Comparison of ENCODE assay signal across 1 cellular context in genomic region chr17:43402567-43402966, GRCh38.
A peak's percentile ranks its signal among the peaks of the same experiment; 100 is the strongest.
TF ChIP-seq lines count a peak whose summit lies in the region.

No MANE protein-coding gene starts in this region.

TF ChIP-seq in HepG2, 621 proteins besides CTCF, POLR2A, EP300 and RAD21 (continued from another document and continues in another):
- TF ChIP-seq MNT (IDR thresholded peaks at IDR 0.05) (no peak), ZNF274 (CRISPR knock-in tag; IDR thresholded peaks at IDR 0.05) (no peak), ZKSCAN1 (IDR thresholded peaks at IDR 0.05; ENCODE audit: low read length) (no peak), ZNF484 (CRISPR knock-in tag; IDR thresholded peaks at IDR 0.05; ENCODE audit: borderline replicate concordance, low read depth) (no peak), DNMT1 (CRISPR knock-in tag; IDR thresholded peaks at IDR 0.05) (no peak), ZNF142 (CRISPR knock-in tag; IDR thresholded peaks at IDR 0.05) (no peak), CHD2 (IDR thresholded peaks at IDR 0.05; ENCODE audit: low read depth, low read length) (no peak; the same call in 1 of the 2 replicates), ZMYM4 (CRISPR knock-in tag; IDR thresholded peaks at IDR 0.05) (no peak; the same call in 1 of the 2 replicates), ZNF343 (CRISPR knock-in tag; IDR thresholded peaks at IDR 0.05) (no peak), ZNF672 (CRISPR knock-in tag; IDR thresholded peaks at IDR 0.05) (no peak), ZNF616 (CRISPR knock-in tag; IDR thresholded peaks at IDR 0.05; ENCODE audit: low read depth) (no peak), NFE2L2 (IDR thresholded peaks at IDR 0.05; ENCODE audit: low read length) (no peak), HMG20A (CRISPR knock-in tag; IDR thresholded peaks at IDR 0.05; ENCODE audit: borderline replicate concordance) (no peak; the same call in 1 of the 2 replicates), KLF9 (CRISPR knock-in tag; IDR thresholded peaks at IDR 0.05; ENCODE audit: low read depth) (no peak), ZNF644 (CRISPR knock-in tag; IDR thresholded peaks at IDR 0.05; ENCODE audit: low read depth) (peak; percentile 63; the same call in 1 of the 2 replicates), PAF1 (CRISPR knock-in tag; IDR thresholded peaks at IDR 0.05) (no peak), ZNF326 (CRISPR knock-in tag; IDR thresholded peaks at IDR 0.05; ENCODE audit: borderline replicate concordance) (no peak), HNRNPK (IDR thresholded peaks at IDR 0.05; ENCODE audit: low read depth, low read length, poor library complexity, severe bottlenecking) (no peak), ZNF253 (CRISPR knock-in tag; IDR thresholded peaks at IDR 0.05; ENCODE audit: borderline replicate concordance) (no peak), ZNF713 (CRISPR knock-in tag; IDR thresholded peaks at IDR 0.05) (no peak), KLF13 (CRISPR knock-in tag; IDR thresholded peaks at IDR 0.05) (no peak), ZNF225 (CRISPR knock-in tag; IDR thresholded peaks at IDR 0.05) (no peak), ESRRA (CRISPR knock-in tag; IDR thresholded peaks at IDR 0.05; ENCODE audit: low read depth) (0 out of 2 replicates have a peak, but pooled peaks have one; percentile 21), ZNF17 (CRISPR knock-in tag; IDR thresholded peaks at IDR 0.05) (no peak), ZNF530 (CRISPR knock-in tag; IDR thresholded peaks at IDR 0.05; ENCODE audit: low read depth) (no peak), REL (CRISPR knock-in tag; conservative IDR thresholded peaks at IDR 0.05) (no peak), JARID2 (CRISPR knock-in tag; IDR thresholded peaks at IDR 0.05; ENCODE audit: insufficient replicate concordance) (no peak), KAT7 (CRISPR knock-in tag; IDR thresholded peaks at IDR 0.05; ENCODE audit: borderline replicate concordance) (no peak), GABPA (IDR thresholded peaks at IDR 0.05; ENCODE audit: low read depth, low read length) (no peak), GABPA (CRISPR knock-in tag; IDR thresholded peaks at IDR 0.05; ENCODE audit: low read depth) (0 out of 2 replicates have a peak, but pooled peaks have one; percentile 14), ZNF235 (CRISPR knock-in tag; IDR thresholded peaks at IDR 0.05; ENCODE audit: borderline replicate concordance) (no peak), MTA3 (CRISPR knock-in tag; IDR thresholded peaks at IDR 0.05) (no peak), ZNF282 (IDR thresholded peaks at IDR 0.05; ENCODE audit: partially characterized antibody) (no peak), GATAD1 (CRISPR knock-in tag; IDR thresholded peaks at IDR 0.05) (no peak), ZFP62 (CRISPR knock-in tag; IDR thresholded peaks at IDR 0.05) (no peak), YEATS4 (CRISPR knock-in tag; IDR thresholded peaks at IDR 0.05; ENCODE audit: borderline replicate concordance) (no peak)
- TF ChIP-seq, protein P1, sequence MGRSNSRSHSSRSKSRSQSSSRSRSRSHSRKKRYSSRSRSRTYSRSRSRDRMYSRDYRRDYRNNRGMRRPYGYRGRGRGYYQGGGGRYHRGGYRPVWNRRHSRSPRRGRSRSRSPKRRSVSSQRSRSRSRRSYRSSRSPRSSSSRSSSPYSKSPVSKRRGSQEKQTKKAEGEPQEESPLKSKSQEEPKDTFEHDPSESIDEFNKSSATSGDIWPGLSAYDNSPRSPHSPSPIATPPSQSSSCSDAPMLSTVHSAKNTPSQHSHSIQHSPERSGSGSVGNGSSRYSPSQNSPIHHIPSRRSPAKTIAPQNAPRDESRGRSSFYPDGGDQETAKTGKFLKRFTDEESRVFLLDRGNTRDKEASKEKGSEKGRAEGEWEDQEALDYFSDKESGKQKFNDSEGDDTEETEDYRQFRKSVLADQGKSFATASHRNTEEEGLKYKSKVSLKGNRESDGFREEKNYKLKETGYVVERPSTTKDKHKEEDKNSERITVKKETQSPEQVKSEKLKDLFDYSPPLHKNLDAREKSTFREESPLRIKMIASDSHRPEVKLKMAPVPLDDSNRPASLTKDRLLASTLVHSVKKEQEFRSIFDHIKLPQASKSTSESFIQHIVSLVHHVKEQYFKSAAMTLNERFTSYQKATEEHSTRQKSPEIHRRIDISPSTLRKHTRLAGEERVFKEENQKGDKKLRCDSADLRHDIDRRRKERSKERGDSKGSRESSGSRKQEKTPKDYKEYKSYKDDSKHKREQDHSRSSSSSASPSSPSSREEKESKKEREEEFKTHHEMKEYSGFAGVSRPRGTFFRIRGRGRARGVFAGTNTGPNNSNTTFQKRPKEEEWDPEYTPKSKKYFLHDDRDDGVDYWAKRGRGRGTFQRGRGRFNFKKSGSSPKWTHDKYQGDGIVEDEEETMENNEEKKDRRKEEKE (IDR thresholded peaks at IDR 0.05), result no peak
- TF ChIP-seq, protein P2, sequence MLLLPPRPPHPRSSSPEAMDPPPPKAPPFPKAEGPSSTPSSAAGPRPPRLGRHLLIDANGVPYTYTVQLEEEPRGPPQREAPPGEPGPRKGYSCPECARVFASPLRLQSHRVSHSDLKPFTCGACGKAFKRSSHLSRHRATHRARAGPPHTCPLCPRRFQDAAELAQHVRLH (CRISPR knock-in tag; IDR thresholded peaks at IDR 0.05; ENCODE audit: borderline replicate concordance, low read depth), result no peak
- TF ChIP-seq, protein P3, sequence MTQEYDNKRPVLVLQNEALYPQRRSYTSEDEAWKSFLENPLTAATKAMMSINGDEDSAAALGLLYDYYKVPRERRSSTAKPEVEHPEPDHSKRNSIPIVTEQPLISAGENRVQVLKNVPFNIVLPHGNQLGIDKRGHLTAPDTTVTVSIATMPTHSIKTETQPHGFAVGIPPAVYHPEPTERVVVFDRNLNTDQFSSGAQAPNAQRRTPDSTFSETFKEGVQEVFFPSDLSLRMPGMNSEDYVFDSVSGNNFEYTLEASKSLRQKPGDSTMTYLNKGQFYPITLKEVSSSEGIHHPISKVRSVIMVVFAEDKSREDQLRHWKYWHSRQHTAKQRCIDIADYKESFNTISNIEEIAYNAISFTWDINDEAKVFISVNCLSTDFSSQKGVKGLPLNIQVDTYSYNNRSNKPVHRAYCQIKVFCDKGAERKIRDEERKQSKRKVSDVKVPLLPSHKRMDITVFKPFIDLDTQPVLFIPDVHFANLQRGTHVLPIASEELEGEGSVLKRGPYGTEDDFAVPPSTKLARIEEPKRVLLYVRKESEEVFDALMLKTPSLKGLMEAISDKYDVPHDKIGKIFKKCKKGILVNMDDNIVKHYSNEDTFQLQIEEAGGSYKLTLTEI (CRISPR knock-in tag; conservative IDR thresholded peaks at IDR 0.05), result no peak
- TF ChIP-seq, protein P4, sequence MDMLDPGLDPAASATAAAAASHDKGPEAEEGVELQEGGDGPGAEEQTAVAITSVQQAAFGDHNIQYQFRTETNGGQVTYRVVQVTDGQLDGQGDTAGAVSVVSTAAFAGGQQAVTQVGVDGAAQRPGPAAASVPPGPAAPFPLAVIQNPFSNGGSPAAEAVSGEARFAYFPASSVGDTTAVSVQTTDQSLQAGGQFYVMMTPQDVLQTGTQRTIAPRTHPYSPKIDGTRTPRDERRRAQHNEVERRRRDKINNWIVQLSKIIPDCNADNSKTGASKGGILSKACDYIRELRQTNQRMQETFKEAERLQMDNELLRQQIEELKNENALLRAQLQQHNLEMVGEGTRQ (IDR thresholded peaks at IDR 0.05; ENCODE audit: low read depth, low read length), result no peak
- TF ChIP-seq, protein P4 (CRISPR knock-in tag; IDR thresholded peaks at IDR 0.05; ENCODE audit: borderline replicate concordance), result no peak
- TF ChIP-seq, protein P5, sequence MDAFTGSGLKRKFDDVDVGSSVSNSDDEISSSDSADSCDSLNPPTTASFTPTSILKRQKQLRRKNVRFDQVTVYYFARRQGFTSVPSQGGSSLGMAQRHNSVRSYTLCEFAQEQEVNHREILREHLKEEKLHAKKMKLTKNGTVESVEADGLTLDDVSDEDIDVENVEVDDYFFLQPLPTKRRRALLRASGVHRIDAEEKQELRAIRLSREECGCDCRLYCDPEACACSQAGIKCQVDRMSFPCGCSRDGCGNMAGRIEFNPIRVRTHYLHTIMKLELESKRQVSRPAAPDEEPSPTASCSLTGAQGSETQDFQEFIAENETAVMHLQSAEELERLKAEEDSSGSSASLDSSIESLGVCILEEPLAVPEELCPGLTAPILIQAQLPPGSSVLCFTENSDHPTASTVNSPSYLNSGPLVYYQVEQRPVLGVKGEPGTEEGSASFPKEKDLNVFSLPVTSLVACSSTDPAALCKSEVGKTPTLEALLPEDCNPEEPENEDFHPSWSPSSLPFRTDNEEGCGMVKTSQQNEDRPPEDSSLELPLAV (CRISPR knock-in tag; conservative IDR thresholded peaks at IDR 0.05; ENCODE audit: low read depth), result no peak
- TF ChIP-seq, protein P6, sequence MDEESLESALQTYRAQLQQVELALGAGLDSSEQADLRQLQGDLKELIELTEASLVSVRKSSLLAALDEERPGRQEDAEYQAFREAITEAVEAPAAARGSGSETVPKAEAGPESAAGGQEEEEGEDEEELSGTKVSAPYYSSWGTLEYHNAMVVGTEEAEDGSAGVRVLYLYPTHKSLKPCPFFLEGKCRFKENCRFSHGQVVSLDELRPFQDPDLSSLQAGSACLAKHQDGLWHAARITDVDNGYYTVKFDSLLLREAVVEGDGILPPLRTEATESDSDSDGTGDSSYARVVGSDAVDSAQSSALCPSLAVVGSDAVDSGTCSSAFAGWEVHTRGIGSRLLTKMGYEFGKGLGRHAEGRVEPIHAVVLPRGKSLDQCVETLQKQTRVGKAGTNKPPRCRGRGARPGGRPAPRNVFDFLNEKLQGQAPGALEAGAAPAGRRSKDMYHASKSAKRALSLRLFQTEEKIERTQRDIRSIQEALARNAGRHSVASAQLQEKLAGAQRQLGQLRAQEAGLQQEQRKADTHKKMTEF (CRISPR knock-in tag; IDR thresholded peaks at IDR 0.05), result peak; percentile 51; the same call in 1 of the 2 replicates
- TF ChIP-seq, protein P7, sequence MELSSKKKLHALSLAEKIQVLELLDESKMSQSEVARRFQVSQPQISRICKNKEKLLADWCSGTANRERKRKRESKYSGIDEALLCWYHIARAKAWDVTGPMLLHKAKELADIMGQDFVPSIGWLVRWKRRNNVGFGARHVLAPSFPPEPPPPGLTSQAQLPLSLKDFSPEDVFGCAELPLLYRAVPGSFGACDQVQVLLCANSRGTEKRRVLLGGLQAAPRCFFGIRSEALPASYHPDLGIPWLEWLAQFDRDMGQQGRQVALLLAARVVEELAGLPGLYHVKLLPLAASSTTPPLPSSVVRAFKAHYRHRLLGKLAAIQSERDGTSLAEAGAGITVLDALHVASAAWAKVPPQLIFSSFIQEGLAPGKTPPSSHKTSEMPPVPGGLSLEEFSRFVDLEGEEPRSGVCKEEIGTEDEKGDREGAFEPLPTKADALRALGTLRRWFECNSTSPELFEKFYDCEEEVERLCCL (CRISPR knock-in tag; IDR thresholded peaks at IDR 0.05; ENCODE audit: borderline replicate concordance), result no peak
- TF ChIP-seq, protein P8, sequence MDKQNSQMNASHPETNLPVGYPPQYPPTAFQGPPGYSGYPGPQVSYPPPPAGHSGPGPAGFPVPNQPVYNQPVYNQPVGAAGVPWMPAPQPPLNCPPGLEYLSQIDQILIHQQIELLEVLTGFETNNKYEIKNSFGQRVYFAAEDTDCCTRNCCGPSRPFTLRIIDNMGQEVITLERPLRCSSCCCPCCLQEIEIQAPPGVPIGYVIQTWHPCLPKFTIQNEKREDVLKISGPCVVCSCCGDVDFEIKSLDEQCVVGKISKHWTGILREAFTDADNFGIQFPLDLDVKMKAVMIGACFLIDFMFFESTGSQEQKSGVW (CRISPR knock-in tag; IDR thresholded peaks at IDR 0.05; ENCODE audit: borderline replicate concordance), result no peak
